Comparison of ENCODE assay signal across 8 cellular contexts in genomic region chr2:109794074-109794737, GRCh38. TPM values are rescaled to one million over a fixed set of nuclear protein-coding genes. Genes with fewer than 3 reads are reported as not detected.
DNase-seq lines count a peak whose midpoint lies in the region; ATAC-seq, FAIRE-seq and TF ChIP-seq lines count a peak whose summit lies in the region.
"Not testable (repeated sequence)": the region's sequence is repeated elsewhere in the genome, so short reads cannot be mapped to it uniquely, and the experiment has no call there.

RGPD5 (plus strand) TSS chr2:109794305; CDS start chr2:109794466, 161 bp downstream.

- not testable (repeated sequence) for TF ChIP-seq CTCF in Calu3 (IDR thresholded peaks at IDR 0.05; ENCODE audit: unreplicated experiment); endothelial cell of umbilical vein (IDR thresholded peaks at IDR 0.05; ENCODE audit: extremely low read depth in 1 of 2, insufficient read depth in 1 of 2, low read depth in 1 of 2, low read length in 2 of 2); lung (IDR thresholded peaks at IDR 0.05; ENCODE audit: control extremely low read depth, extremely low read depth)

- H3K27ac Mint-ChIP-seq in Calu3 (ENCODE audit: unreplicated experiment) = not testable (repeated sequence)

- not testable (repeated sequence) for H3K9me1 ChIP-seq in endothelial cell of umbilical vein (replicated peaks; ENCODE audit: control insufficient read depth, extremely low read depth, insufficient read depth, low read length)

- DNase-seq in Calu3; endothelial cell of umbilical vein (ENCODE audit: low read depth, low spot score); lung (ENCODE audit: low spot score): not testable (repeated sequence)

- not testable (repeated sequence) for FAIRE-seq in endothelial cell of umbilical vein (lab: Jason Lieb, UNC)

- H3K4me1 ChIP-seq in endothelial cell of umbilical vein (ENCODE audit: control insufficient read depth, extremely low read depth, insufficient read depth, low read length); lung (ENCODE audit: control insufficient read depth in 2 of 2, insufficient read depth in 2 of 2, low read length in 2 of 2); skeletal muscle tissue (ENCODE audit: control insufficient read depth in 3 of 3, insufficient read depth in 3 of 3, low read length in 3 of 3): not testable (repeated sequence)

- BruUV-seq in Calu3 (replicated peaks; lab: Mats Ljungman, UMichigan) = not testable (repeated sequence)
- TSS peak; percentile 74 for BruUV-seq in endothelial cell of umbilical vein (replicated peaks; lab: Mats Ljungman, UMichigan)

- not testable (repeated sequence) for H3K36me3 Mint-ChIP-seq in Calu3 (ENCODE audit: insufficient read depth, unreplicated experiment)

- H3K4me3 ChIP-seq in endothelial cell of umbilical vein (replicated peaks in 1 of 3; ENCODE audit: insufficient read depth in 1 of 3, low read depth in 1 of 3, low read length in 3 of 3); lung; skeletal muscle tissue (ENCODE audit: low read length in 3 of 3): not testable (repeated sequence)

- WGBS in lung, 2 donors = 7% methylated on average over 21 of the region's 77 CpGs; no CpG with 5 or more reads in 1 of the 2 donors

- CTCF ChIA-PET in Calu3 (lab: Charles Lee); activated CD8-positive, alpha-beta memory T cell treated with anti-CD3 and anti-CD28 coated beads for 36 hours (lab: Charles Lee); endothelial cell of umbilical vein (lab: Charles Lee): not testable (repeated sequence)

- not testable (repeated sequence) for H3K9me3 Mint-ChIP-seq in Calu3 (ENCODE audit: low read depth, unreplicated experiment)

- not testable (repeated sequence) for H3K36me3 ChIP-seq in endothelial cell of umbilical vein (ENCODE audit: control insufficient read depth in 2 of 2, extremely low read depth in 1 of 2, insufficient read depth in 2 of 2, low read length in 2 of 2); lung (ENCODE audit: control insufficient read depth in 2 of 2, insufficient read depth in 2 of 2, low read length in 2 of 2); skeletal muscle tissue (ENCODE audit: control insufficient read depth in 3 of 3, insufficient read depth in 3 of 3, low read length in 3 of 3)

- POLR2A ChIA-PET in activated CD8-positive, alpha-beta memory T cell treated with anti-CD3 and anti-CD28 coated beads for 36 hours (lab: Charles Lee); endothelial cell of umbilical vein (lab: Charles Lee): not testable (repeated sequence)

- ATAC-seq in GM19467 (IDR thresholded peaks at IDR 0.05; ENCODE audit: unreplicated experiment) = peak; percentile 97
- ATAC-seq in HG02852 (IDR thresholded peaks at IDR 0.05; ENCODE audit: unreplicated experiment) = peak; percentile 98
- peak; percentile 98 for ATAC-seq in HG03520 (IDR thresholded peaks at IDR 0.05; ENCODE audit: unreplicated experiment)
- peak; percentile 98 for ATAC-seq in lung (ENCODE audit: insufficient read depth, low FRiP score)

- H3K27me3 ChIP-seq in endothelial cell of umbilical vein (ENCODE audit: control insufficient read depth in 2 of 2, insufficient read depth in 2 of 2, low read length in 2 of 2); lung (ENCODE audit: control insufficient read depth, insufficient read depth); skeletal muscle tissue (ENCODE audit: control insufficient read depth in 3 of 3, insufficient read depth in 3 of 3, low read length in 3 of 3): not testable (repeated sequence)

- H2AFZ ChIP-seq in endothelial cell of umbilical vein (ENCODE audit: low read depth, low read length) = not testable (repeated sequence)

- H3K9ac ChIP-seq in endothelial cell of umbilical vein (replicated peaks; ENCODE audit: extremely low read depth, insufficient read depth, low read length); skeletal muscle tissue (ENCODE audit: low read depth in 1 of 3, low read length in 3 of 3): not testable (repeated sequence)

- not testable (repeated sequence) for H3K9me3 ChIP-seq in endothelial cell of umbilical vein (replicated peaks; ENCODE audit: control insufficient read depth, insufficient read depth, low read length); lung (ENCODE audit: control insufficient read depth in 2 of 2, insufficient read depth in 1 of 2, low read length in 1 of 2); skeletal muscle tissue (ENCODE audit: control insufficient read depth in 3 of 3, low read length in 3 of 3)

- H3K27me3 Mint-ChIP-seq in Calu3 (ENCODE audit: unreplicated experiment) = not testable (repeated sequence)

- not testable (repeated sequence) for H3K79me2 ChIP-seq in endothelial cell of umbilical vein (ENCODE audit: control insufficient read depth, insufficient read depth, low read length)

- intact Hi-C loops in Calu3 (cut with micrococcal nuclease; ENCODE audit: unreplicated experiment); endothelial cell of umbilical vein (cut with micrococcal nuclease): not testable (repeated sequence)

- TF ChIP-seq POLR2A in endothelial cell of umbilical vein (IDR thresholded peaks at IDR 0.05; ENCODE audit: low read depth, low read length) = not testable (repeated sequence)

- dilution Hi-C loops in endothelial cell of umbilical vein (cut with MboI; ENCODE audit: extremely low pct_ligation_motif_present, low sequenced_read_pairs) = not testable (repeated sequence)

- H3K4me2 ChIP-seq in endothelial cell of umbilical vein (ENCODE audit: insufficient read depth, low read length) = not testable (repeated sequence)

- not testable (repeated sequence) for H3K4me3 Mint-ChIP-seq in Calu3 (ENCODE audit: low read depth, unreplicated experiment)

- not testable (repeated sequence) for H4K20me1 ChIP-seq in endothelial cell of umbilical vein (replicated peaks; ENCODE audit: control insufficient read depth, extremely low read depth, insufficient read depth, low read length)

- H3K4me1 Mint-ChIP-seq in Calu3 (ENCODE audit: low read depth, unreplicated experiment) = not testable (repeated sequence)

- not testable (repeated sequence) for H3K27ac ChIP-seq in endothelial cell of umbilical vein (ENCODE audit: insufficient read depth, low read depth, low read length); lung (ENCODE audit: low read depth in 1 of 2, low read length in 1 of 2); skeletal muscle tissue (ENCODE audit: low read depth, low read length)

RNA-seq across cellular contexts. Expression of gene RGPD5, which starts in this region (rescaled TPM):
- total RNA-seq in Calu3 (2022) = 19.8 and 22.9 TPM in 2 replicates
- total RNA-seq in activated CD8-positive, alpha-beta memory T cell treated with anti-CD3 and anti-CD28 coated beads for 36 hours = 10 to 100 TPM; 37.7 to 38.1 TPM
- 47.6 and 58.0 TPM in 2 replicates for total RNA-seq in endothelial cell of umbilical vein
- polyA plus RNA-seq in endothelial cell of umbilical vein = 10.4 and 10.5 TPM in 2 replicates
- 3.6 and 22.1 TPM in 2 replicates for polyA plus RNA-seq in endothelial cell of umbilical vein (2011; cell fraction: cytosol; rRNA removed)
- 37.8 and 71.4 TPM in 2 replicates for polyA plus RNA-seq in endothelial cell of umbilical vein (2011; cell fraction: nucleus; rRNA removed)
- polyA plus RNA-seq in endothelial cell of umbilical vein (2012) = 8.4 and 9.4 TPM in 2 replicates
- 27.4 and 33.4 TPM in 2 replicates for polyA minus RNA-seq in endothelial cell of umbilical vein
- polyA minus RNA-seq in endothelial cell of umbilical vein (2011; cell fraction: cytosol; rRNA and poly(A)+ RNA removed) = 7.1 TPM
- polyA minus RNA-seq in endothelial cell of umbilical vein (2011; cell fraction: nucleus; rRNA and poly(A)+ RNA removed) = 111 and 128 TPM in 2 replicates
- total RNA-seq in lung = 10 to 100 TPM; 44.6 to 82.0 TPM
- 10 to 100 TPM in 1 of 2 donors, 1 to 10 TPM in 1; 3.8 to 13.2 TPM for polyA plus RNA-seq in lung
- 11.5 TPM for total RNA-seq in skeletal muscle tissue
